Comparison of ENCODE assay signal across 1 cellular context in genomic region chr2:73582364-73582763, GRCh38.
TF ChIP-seq lines count a peak whose summit lies in the region.

No MANE protein-coding gene starts in this region.

TF ChIP-seq in GM12878, 131 proteins besides CTCF, POLR2A, EP300 and RAD21 (continued from another document):
- TF ChIP-seq CBX3 (IDR thresholded peaks at IDR 0.05; ENCODE audit: borderline replicate concordance, low read depth) (no peak), HDAC6 (IDR thresholded peaks at IDR 0.05; ENCODE audit: unreplicated experiment) (no peak), RBBP5 (conservative IDR thresholded peaks at IDR 0.05) (no peak), BCL11A (IDR thresholded peaks at IDR 0.05; ENCODE audit: low read depth, low read length) (no peak), REST (IDR thresholded peaks at IDR 0.05; ENCODE audit: low read depth, low read length) (no peak), CEBPZ (IDR thresholded peaks at IDR 0.05; ENCODE audit: low read depth, low read length) (no peak), ZSCAN29 (IDR thresholded peaks at IDR 0.05) (no peak)
TF ChIP-seq in GM12878: peak in this region for 0.
